1 cellular context compared by ENCODE assay signal in the genomic region with DNA sequence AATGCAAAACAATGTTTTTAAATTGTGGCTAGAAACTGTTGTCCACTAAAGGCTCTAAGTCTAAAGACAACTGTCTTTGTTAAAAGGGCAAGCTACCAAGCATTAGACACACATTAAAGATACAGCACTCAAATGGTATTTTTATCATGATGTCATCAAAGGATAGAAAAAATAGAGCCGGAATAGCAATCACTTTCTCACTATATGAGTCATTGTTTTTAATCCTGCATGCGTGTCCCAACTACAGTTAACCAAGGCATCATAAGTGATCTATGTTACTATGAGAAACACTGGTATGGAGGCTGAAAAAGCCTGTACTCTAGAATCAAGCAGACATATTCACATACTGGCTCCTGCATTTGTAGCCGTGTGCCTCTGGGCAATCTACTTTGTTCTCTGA.
TF ChIP-seq lines count a peak whose summit lies in the region.

No MANE protein-coding gene starts in this region.

TF ChIP-seq in IMR-90, 13 proteins besides CTCF, POLR2A, EP300 and RAD21 (continued from another document):
- TF ChIP-seq, protein P1, sequence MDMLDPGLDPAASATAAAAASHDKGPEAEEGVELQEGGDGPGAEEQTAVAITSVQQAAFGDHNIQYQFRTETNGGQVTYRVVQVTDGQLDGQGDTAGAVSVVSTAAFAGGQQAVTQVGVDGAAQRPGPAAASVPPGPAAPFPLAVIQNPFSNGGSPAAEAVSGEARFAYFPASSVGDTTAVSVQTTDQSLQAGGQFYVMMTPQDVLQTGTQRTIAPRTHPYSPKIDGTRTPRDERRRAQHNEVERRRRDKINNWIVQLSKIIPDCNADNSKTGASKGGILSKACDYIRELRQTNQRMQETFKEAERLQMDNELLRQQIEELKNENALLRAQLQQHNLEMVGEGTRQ (IDR thresholded peaks at IDR 0.05; ENCODE audit: low read depth, low read length): no peak
- TF ChIP-seq MAZ (IDR thresholded peaks at IDR 0.05; ENCODE audit: borderline replicate concordance, low read depth, low read length): no peak
